In the genomic region with DNA sequence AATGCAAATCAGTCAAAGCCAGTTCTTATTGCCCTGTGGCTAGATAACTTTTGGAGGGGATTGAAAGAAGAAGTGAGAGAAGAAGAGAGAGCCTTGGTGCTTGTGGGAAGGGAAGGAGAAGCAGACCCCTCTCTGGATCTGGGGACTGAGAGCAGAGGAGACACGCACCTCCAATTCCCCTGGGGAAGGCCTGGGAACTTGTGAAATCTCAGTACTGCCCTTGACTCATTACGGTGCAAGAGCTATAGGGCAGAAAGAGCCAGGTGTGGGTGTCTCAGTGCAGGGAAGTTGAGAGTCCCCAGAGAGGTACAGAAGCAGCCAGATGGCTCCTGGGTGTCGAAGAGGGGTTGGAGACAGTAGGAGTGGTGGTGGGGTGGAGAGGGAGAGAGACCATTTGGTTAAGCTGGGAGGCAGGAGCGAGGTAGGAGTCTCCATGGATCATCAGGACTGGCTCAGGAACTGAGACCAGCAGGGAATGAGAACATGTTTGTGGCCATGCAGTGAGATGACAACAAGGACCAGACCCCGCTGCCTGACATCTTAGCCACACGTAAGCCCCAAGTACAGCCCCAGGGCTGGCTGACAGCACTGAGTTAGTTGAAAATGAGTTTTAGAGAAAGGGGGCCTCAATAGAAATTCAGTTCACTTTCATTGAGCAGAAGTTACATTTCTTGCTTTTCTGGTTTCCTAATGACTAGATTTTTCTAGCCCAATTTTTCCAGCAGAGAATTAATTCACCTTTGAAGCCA, we compare ENCODE assay signal across 11 cellular contexts.
DNase-seq lines count a peak whose midpoint lies in the region; ATAC-seq, FAIRE-seq and TF ChIP-seq lines count a peak whose summit lies in the region.
"Had no signal": no experiment of that assay in that cellular context is flagged by ENCODE, and none has a peak within 500 bp of the region (broad histone marks: within the 10 kb centered on the region; RNA-seq: fewer than 3 reads in every experiment).

No MANE protein-coding gene starts in this region.

- FAIRE-seq in H54 (lab: Jason Lieb, UNC), result no peak
- FAIRE-seq: TTC549 had no signal

- H3K27ac ChIP-seq in BLaER1 treated with 17β-estradiol and CSF1 and Interleukin-3, amounts not matched to agents 10 nM and 100 nM, result peak overlapping the region in 8 of 11 experiments; percentile 19 to 77 (median 64); a peak in 15 of 22 replicates

- no peaks in the 10 kb centered on the region for H3K27me3 ChIP-seq in BLaER1 treated with 17β-estradiol and CSF1 and Interleukin-3, amounts not matched to agents 10 nM and 100 nM
- H3K27me3 ChIP-seq in H7 (ENCODE audit: control insufficient read depth, insufficient read depth, low read length), result no peaks in the 10 kb centered on the region

- peak; percentile 90 for ATAC-seq in GM19035 (IDR thresholded peaks at IDR 0.05; ENCODE audit: unreplicated experiment)
- ATAC-seq in HG02678 (IDR thresholded peaks at IDR 0.05; ENCODE audit: unreplicated experiment), result peak; percentile 86
- ATAC-seq in HG03565 (IDR thresholded peaks at IDR 0.05; ENCODE audit: unreplicated experiment), result peak; percentile 71
- ATAC-seq: HCT116 had no signal

- H3K4me1 ChIP-seq in BLaER1 treated with 17β-estradiol and CSF1 and Interleukin-3, amounts not matched to agents 10 nM and 100 nM, result peaks cover 29 to 52% (median 46%) of the 10 kb centered on the region in 10 experiments

- peak overlapping the region in 7 of 11 experiments; percentile 26 to 56 (median 46); a peak in 8 of 22 replicates for H3K9ac ChIP-seq in BLaER1 treated with 17β-estradiol and CSF1 and Interleukin-3, amounts not matched to agents 10 nM and 100 nM

- peaks cover 45 to 60% (median 52%) of the 10 kb centered on the region in 11 experiments for H3K9me3 ChIP-seq in BLaER1 treated with 17β-estradiol and CSF1 and Interleukin-3, amounts not matched to agents 10 nM and 100 nM (replicated peaks in 1 of 11)

- no peak for DNase-seq in superior temporal gyrus (ENCODE audit: extremely low spot score)
- DNase-seq in activated T-cell treated with anti-CD3 and anti-CD28 coated beads for 4 hours, result no peak
- no peak for DNase-seq in H54 (ENCODE audit: insufficient read length, low spot score)
- no peak for DNase-seq in H7
- DNase-seq: NCI-H226 had no signal

- TF ChIP-seq POLR2A in H54 (IDR thresholded peaks at IDR 0.05; ENCODE audit: low read depth, low read length), result no peak

- H3K4me3 ChIP-seq in BLaER1 treated with 17β-estradiol and CSF1 and Interleukin-3, amounts not matched to agents 10 nM and 100 nM, result no peak overlapping the region
- no peak overlapping the region for H3K4me3 ChIP-seq in H7 (ENCODE audit: insufficient read depth, low read depth, low read length)

- peaks cover 0 to 35% (median 16%) of the 10 kb centered on the region in 11 experiments; a peak in 11 of 22 replicates for H3K36me3 ChIP-seq in BLaER1 treated with 17β-estradiol and CSF1 and Interleukin-3, amounts not matched to agents 10 nM and 100 nM
- H3K36me3 ChIP-seq in H7 (replicated peaks; ENCODE audit: control insufficient read depth, insufficient read depth, low read length), result no peaks in the 10 kb centered on the region

- no peaks in the 10 kb centered on the region for H4K20me1 ChIP-seq in BLaER1 treated with 17β-estradiol and CSF1 and Interleukin-3, amounts not matched to agents 10 nM and 100 nM

- peak overlapping the region; percentile 39 to 90 (median 76) for H3K4me2 ChIP-seq in BLaER1 treated with 17β-estradiol and CSF1 and Interleukin-3, amounts not matched to agents 10 nM and 100 nM
